Comparison of ENCODE assay signal across 8 cellular contexts in genomic region chr2:175003875-175004729, GRCh38. TPM values are rescaled to one million over a fixed set of nuclear protein-coding genes. Genes with fewer than 3 reads are reported as not detected.
DNase-seq lines count a peak whose midpoint lies in the region; ATAC-seq and TF ChIP-seq lines count a peak whose summit lies in the region.

No MANE protein-coding gene starts in this region.

- H3K27me3 ChIP-seq in ectodermal cell (ENCODE audit: control insufficient read depth, insufficient read depth, low read length, poor library complexity, severe bottlenecking): no peaks in the 10 kb centered on the region

- no peaks in the 10 kb centered on the region for H3K36me3 ChIP-seq in ectodermal cell (ENCODE audit: control insufficient read depth, insufficient read depth, low read length)

- TF ChIP-seq CTCF in AG04449 (IDR thresholded peaks at IDR 0.05; ENCODE audit: insufficient read depth, low read length, missing control alignments): no peak
- no peak for TF ChIP-seq CTCF in nephron progenitor cell (IDR thresholded peaks at IDR 0.05)
- TF ChIP-seq CTCF in GM20000 (IDR thresholded peaks at IDR 0.05; ENCODE audit: extremely low read depth, missing control alignments): no peak

- H3K4me3 Mint-ChIP-seq in nephron progenitor cell: peak overlapping the region; percentile 95

- peak overlapping the region; percentile 52 for H3K27ac ChIP-seq in ectodermal cell (ENCODE audit: insufficient read depth, low read depth, low read length, poor library complexity, severe bottlenecking)

- H3K36me3 Mint-ChIP-seq in nephron progenitor cell (ENCODE audit: low read depth): no peaks in the 10 kb centered on the region

- H3K4me1 Mint-ChIP-seq in nephron progenitor cell: peaks cover 51% of the 10 kb centered on the region

- peak; percentile 12 for ATAC-seq in GM19025 (IDR thresholded peaks at IDR 0.05; ENCODE audit: low read depth, unreplicated experiment)
- ATAC-seq in HG03159 (IDR thresholded peaks at IDR 0.05; ENCODE audit: unreplicated experiment): no peak

- no peak for DNase-seq in AG04449 (ENCODE audit: low read depth, low spot score)
- peak; percentile 32 for DNase-seq in NCI-H82 treated with DMSO at 0.1 percent for 48 hours (lab: John Stamatoyannopoulos, UW; ENCODE audit: unreplicated experiment)
- DNase-seq in nephron progenitor cell: no peak
- no peak for DNase-seq in GM20000 (ENCODE audit: low spot score)
- no peak for DNase-seq in NCI-H2029 (lab: John Stamatoyannopoulos, UW)

- no peaks in the 10 kb centered on the region for H3K9me3 ChIP-seq in ectodermal cell (ENCODE audit: control insufficient read depth, low read length)

- peak overlapping the region; percentile 97 for H3K27ac Mint-ChIP-seq in nephron progenitor cell

- CTCF ChIA-PET in AG04449 (lab: Yijun Ruan, JAX): interaction anchor here (1.0 to 6.0 kb wide), 9 partner anchors 11 to 307 kb away, joined by 4 to 33 read pairs (median 7); no protein-coding TSS in a partner anchor

- WGBS in ectodermal cell, 2 experiments: 3 to 5% methylated on average over 15 to 16 of the region's 16 CpGs

- POLR2A ChIA-PET in AG04449 (lab: Yijun Ruan, JAX): no interaction called here

- peak overlapping the region; percentile 64 for H3K4me3 ChIP-seq in AG04449 (ENCODE audit: low read depth, low read length)
- H3K4me3 ChIP-seq in ectodermal cell (ENCODE audit: insufficient read depth, low read depth, low read length): peak overlapping the region; percentile 82

- H3K9me3 Mint-ChIP-seq in nephron progenitor cell: no peaks in the 10 kb centered on the region

- H3K27me3 Mint-ChIP-seq in nephron progenitor cell (ENCODE audit: low read depth, poor library complexity): peaks cover 7% of the 10 kb centered on the region

- H3K4me1 ChIP-seq in ectodermal cell (ENCODE audit: control insufficient read depth, insufficient read depth, low read length): peaks cover 18% of the 10 kb centered on the region

RNA-seq across cellular contexts. Expression of gene CHN1, which starts 1.1 kb away (rescaled TPM):
- 43.9 TPM for polyA plus RNA-seq in ectodermal cell (2013, experiment 1 of 4)
- 34.9 TPM for polyA plus RNA-seq in ectodermal cell (2013, experiment 2 of 4)
- 34.0 TPM for polyA plus RNA-seq in ectodermal cell (2013, experiment 3 of 4)
- 34.1 TPM for polyA plus RNA-seq in ectodermal cell (2013, experiment 4 of 4)
